Comparison of ENCODE assay signal across 28 cellular contexts in the genomic region with DNA sequence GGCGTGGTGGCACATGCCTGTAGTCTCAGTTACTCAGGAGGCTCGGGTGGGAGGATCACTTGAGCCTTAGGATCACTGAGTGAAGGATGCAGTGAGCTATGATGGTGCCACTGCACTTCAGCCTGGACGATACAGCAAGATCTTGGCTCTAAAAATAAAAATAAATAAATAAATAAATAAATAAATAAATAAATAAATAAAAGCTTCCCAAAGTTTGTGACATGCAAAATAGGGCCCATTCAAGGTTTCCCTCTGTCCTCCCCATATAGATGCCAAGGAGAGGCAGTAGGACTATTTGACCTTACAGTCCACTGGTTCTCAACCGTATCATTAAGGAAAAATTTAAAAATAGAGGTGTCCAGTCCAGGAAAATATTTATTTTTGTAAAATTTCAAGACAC.
"Had no signal": no experiment of that assay in that cellular context is flagged by ENCODE, and none has a peak within 500 bp of the region (broad histone marks: within the 10 kb centered on the region; RNA-seq: fewer than 3 reads in every experiment).

No MANE protein-coding gene starts in this region.

- H3K4me2 ChIP-seq: hepatocyte had no signal

- H3K4me3 ChIP-seq: colonic mucosa, coronary artery, dorsolateral prefrontal cortex, esophagus muscularis mucosa, esophagus squamous epithelium, gastrocnemius medialis, gastroesophageal sphincter, heart left ventricle, heart right ventricle, hepatocyte had no signal

- DNase-seq: colonic mucosa; cortex of kidney; dermis blood vessel endothelial cell; dorsolateral prefrontal cortex; effector CD4-positive, alpha-beta T cell; effector CD8-positive, alpha-beta T cell; effector memory CD4-positive, alpha-beta T cell; effector memory CD8-positive, alpha-beta T cell; endodermal cell; erythroblast; esophagus squamous epithelium; foreskin fibroblast; foreskin keratinocyte; gastrocnemius medialis; glutamatergic neuron; head of caudate nucleus; heart left ventricle; heart right ventricle had no signal

- H3K27ac ChIP-seq: colonic mucosa, coronary artery, dorsolateral prefrontal cortex, epithelial cell of prostate, esophagus muscularis mucosa, esophagus squamous epithelium, foreskin keratinocyte, gastrocnemius medialis, gastroesophageal sphincter, heart left ventricle, heart right ventricle, hepatocyte had no signal

- H3K9me3 ChIP-seq: colonic mucosa, esophagus muscularis mucosa, esophagus squamous epithelium, gastrocnemius medialis, gastroesophageal sphincter, heart left ventricle, heart right ventricle had no signal

- H3K4me1 ChIP-seq: colonic mucosa, foreskin keratinocyte had no signal

- H3K36me3 ChIP-seq: colonic mucosa, gastrocnemius medialis had no signal

- H3K27me3 ChIP-seq: colonic mucosa, dorsolateral prefrontal cortex, esophagus muscularis mucosa, esophagus squamous epithelium, foreskin keratinocyte, gastrocnemius medialis, gastroesophageal sphincter, heart left ventricle, heart right ventricle, hepatocyte had no signal

- H3K79me2 ChIP-seq: hepatocyte had no signal

- ATAC-seq: effector memory CD8-positive, alpha-beta T cell; esophagus mucosa; foreskin keratinocyte; gastrocnemius medialis; gastroesophageal sphincter; heart left ventricle; heart right ventricle had no signal

- H2AFZ ChIP-seq: hepatocyte had no signal

- FAIRE-seq: colon, endometrium, endothelial cell of umbilical vein, frontal cortex had no signal
